Comparison of ENCODE assay signal across 8 cellular contexts in the genomic region with DNA sequence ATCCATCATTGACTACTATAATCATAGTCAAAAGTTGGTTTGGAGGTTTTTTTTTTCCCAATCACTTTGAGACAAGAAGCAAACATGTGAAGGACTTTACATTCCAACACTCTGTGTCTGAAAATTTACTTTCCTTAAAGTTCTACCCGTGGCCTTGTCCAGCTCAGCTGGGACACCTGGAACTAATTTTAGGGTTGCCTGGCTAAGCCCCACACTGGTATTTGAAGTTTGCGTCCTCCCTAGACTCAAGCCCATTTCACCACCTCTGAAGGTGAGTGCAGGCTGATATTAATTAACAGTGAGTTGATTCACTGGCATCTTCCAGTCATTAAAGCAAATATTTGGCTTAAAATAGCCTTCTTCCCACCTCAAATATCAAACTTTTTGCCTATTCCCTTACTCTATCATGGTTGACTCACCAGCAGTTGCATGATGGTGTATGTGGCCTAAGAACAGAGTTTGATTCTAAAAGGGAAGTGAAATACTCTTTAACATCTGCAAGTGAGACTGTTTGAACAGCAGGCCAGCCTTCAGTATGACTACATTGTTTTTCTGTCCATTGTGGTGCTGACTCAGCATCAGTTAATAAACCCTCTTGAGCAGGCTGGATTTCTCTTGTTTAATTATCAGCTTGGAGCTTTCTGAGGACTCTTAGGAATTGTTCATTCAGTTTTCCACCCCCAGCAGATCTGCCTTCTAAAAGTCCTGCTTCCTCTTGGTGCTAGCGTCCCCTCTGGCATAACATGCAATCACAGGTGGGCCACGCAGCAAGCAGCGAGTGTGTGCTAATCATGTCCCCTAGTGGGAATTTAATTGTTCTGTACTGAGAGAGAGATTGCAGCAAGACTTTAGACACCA. TPM values are rescaled to one million over a fixed set of nuclear protein-coding genes. Genes with fewer than 3 reads are reported as not detected.
DNase-seq lines count a peak whose midpoint lies in the region; ATAC-seq and TF ChIP-seq lines count a peak whose summit lies in the region.

No MANE protein-coding gene starts in this region.

- no peaks in the 10 kb centered on the region for H3K27me3 ChIP-seq in MM.1S (replicated peaks; ENCODE audit: insufficient read depth, low read length)
- no peaks in the 10 kb centered on the region for H3K27me3 ChIP-seq in foreskin keratinocyte
- H3K27me3 ChIP-seq in spleen (replicated peaks in 1 of 7) = peaks cover 0 to 28% (median 0%) of the 10 kb centered on the region in 7 donors

- TF ChIP-seq POLR2A in spleen (IDR thresholded peaks at IDR 0.05) = no peak

- H3K9me3 ChIP-seq in MM.1S (replicated peaks; ENCODE audit: insufficient read depth, low read length) = no peaks in the 10 kb centered on the region
- H3K9me3 ChIP-seq in spleen = no peaks in the 10 kb centered on the region

- H3K4me1 ChIP-seq in MM.1S (ENCODE audit: low read length) (peaks cover 21% of the 10 kb centered on the region), foreskin keratinocyte (peaks cover 45% of the 10 kb centered on the region), spleen (peaks cover 22 to 63% (median 52%) of the 10 kb centered on the region in 6 donors)

- DNase-seq in AG09319 (ENCODE audit: extremely low read depth, low read depth) (peak; percentile 78), MM.1S (peak; percentile 87), T1000 (lab: John Stamatoyannopoulos, UW) (peak; percentile 45), foreskin keratinocyte (peak; percentile 81 to 88), spleen (no peak), NCI-H187 (lab: John Stamatoyannopoulos, UW) (no peak)

- H3K4me3 ChIP-seq in GM12875 (ENCODE audit: low read depth, low read length) (no peak overlapping the region), MM.1S (ENCODE audit: low read length) (peak overlapping the region; percentile 95), spleen (no peak overlapping the region)

- H3K79me2 ChIP-seq in MM.1S (ENCODE audit: low read length) = peaks cover 85% of the 10 kb centered on the region

- peak overlapping the region; percentile 88 for H3K4me2 ChIP-seq in MM.1S (ENCODE audit: low read depth, low read length)

- H3F3A ChIP-seq in MM.1S (ENCODE audit: insufficient read depth, low read length) = peaks cover 53% of the 10 kb centered on the region

- no peaks in the 10 kb centered on the region for H4K20me1 ChIP-seq in MM.1S (ENCODE audit: insufficient read depth, low read length)

- TF ChIP-seq CTCF in AG09319 (IDR thresholded peaks at IDR 0.05; ENCODE audit: low read depth, low read length) (peak; percentile 86), GM12875 (IDR thresholded peaks at IDR 0.05; ENCODE audit: borderline replicate concordance, insufficient read depth, low read depth, low read length) (peak; percentile 34; the same call in 1 of the 2 replicates), MM.1S (IDR thresholded peaks at IDR 0.05; ENCODE audit: low read length) (peak; percentile 91), foreskin keratinocyte (conservative IDR thresholded peaks at IDR 0.05) (peak; percentile 93), spleen (IDR thresholded peaks at IDR 0.05 in 8 of 11, conservative IDR thresholded peaks at IDR 0.05 in 3 of 11) (peak in 9 of 11 experiments; percentile 38 to 54 (median 50))

- peaks cover 22% of the 10 kb centered on the region for H3K36me3 ChIP-seq in MM.1S (replicated peaks; ENCODE audit: insufficient read depth, low read length)
- peaks cover 0 to 7% (median 0%) of the 10 kb centered on the region in 6 donors for H3K36me3 ChIP-seq in spleen

- peak overlapping the region; percentile 98 for H3K9ac ChIP-seq in MM.1S (ENCODE audit: low read length)

- intact Hi-C loops in spleen (cut with DNase I; ENCODE audit: low total_unique reads) = loop anchor here (10.0 kb wide), 1 partner anchor 90 kb away; no protein-coding TSS in a partner anchor

- 57 to 64% (median 57%) methylated on average over 5 of the region's 5 CpGs for WGBS in spleen, 5 donors

- peak overlapping the region; percentile 10; the same call in 1 of the 2 replicates for H2AFZ ChIP-seq in MM.1S (ENCODE audit: low read length)

- no peaks in the 10 kb centered on the region for H3K9me2 ChIP-seq in MM.1S (replicated peaks; ENCODE audit: insufficient read depth, low read length)

- peak; percentile 82 for ATAC-seq in HG02610 (IDR thresholded peaks at IDR 0.05; ENCODE audit: unreplicated experiment)
- peak; percentile 47 for ATAC-seq in foreskin keratinocyte

- H3K27ac ChIP-seq in MM.1S (ENCODE audit: low read length) = peak overlapping the region; percentile 98
- peak overlapping the region; percentile 99 for H3K27ac ChIP-seq in foreskin keratinocyte
- peak overlapping the region; percentile 24 to 90 (median 76) for H3K27ac ChIP-seq in spleen

RNA-seq across cellular contexts. Expression of gene PRDM1, which starts 1.8 kb away (rescaled TPM):
- 10.1 and 19.6 TPM in 2 replicates for total RNA-seq in foreskin keratinocyte
- 3.4 and 5.9 TPM in 2 replicates for polyA plus RNA-seq in foreskin keratinocyte
- total RNA-seq in spleen = 10 to 100 TPM; 35.7 to 63.7 (median 45.4) TPM
- polyA plus RNA-seq in spleen = 1 to 10 TPM; 2.2 to 3.7 (median 2.5) TPM

Comparison
In these comparisons a context has a peak if more than half of its experiments do, and no peak if none do; other contexts are left out.
1. DNase-seq: peak in AG09319 (single experiment), MM.1S (single experiment), T1000 (single experiment) and foreskin keratinocyte (2 of 2); none in spleen (single experiment) and NCI-H187 (0 of 2).
2. CTCF ChIP-seq: peak in every context shown above with its lines; median percentile 93 in foreskin keratinocyte; 91 in MM.1S; 86 in AG09319; 50 in spleen; 34 in GM12875.
3. Peak in every context shown above with its lines, with median percentiles within 50 percentile points of each other: H3K27ac ChIP-seq.